8 cellular contexts compared by ENCODE assay signal in the genomic region with DNA sequence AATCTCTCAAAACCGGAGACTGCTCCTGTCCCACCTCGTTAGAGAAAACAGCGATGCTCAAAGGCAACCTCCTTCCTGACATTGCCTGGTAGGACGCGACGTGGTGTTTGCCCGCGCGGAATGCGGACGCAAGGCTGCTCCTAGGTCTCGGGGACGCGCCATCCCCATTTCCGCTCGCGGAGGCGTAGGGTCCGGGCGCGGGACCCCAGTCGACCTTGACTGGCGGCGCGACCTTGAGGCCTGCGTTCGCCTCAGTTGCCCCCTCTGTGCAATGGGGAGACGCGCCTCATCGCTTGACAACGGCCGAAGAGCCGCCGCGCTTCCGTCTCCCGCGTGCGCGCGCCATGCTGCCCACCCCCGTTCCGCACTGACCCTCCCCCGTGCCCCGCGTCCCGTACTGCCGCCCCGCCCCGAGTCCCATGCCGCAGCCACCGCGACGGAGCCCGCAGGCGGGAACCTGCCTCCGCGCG. TPM values are rescaled to one million over a fixed set of nuclear protein-coding genes. Genes with fewer than 3 reads are reported as not detected.
DNase-seq lines count a peak whose midpoint lies in the region; ATAC-seq and TF ChIP-seq lines count a peak whose summit lies in the region.

No MANE protein-coding gene starts in this region.

- intact Hi-C loops in posterior cingulate gyrus (cut with DNase I) = loop anchor here (2.0 to 5.0 kb wide), 4 partner anchors 47 to 214 kb away; a partner anchor contains a TSS

- TF ChIP-seq POLR2A in GM18505 (IDR thresholded peaks at IDR 0.05; ENCODE audit: borderline replicate concordance, extremely low read depth, insufficient read depth, insufficient read length) = no peak

- peaks cover 15 to 21% (median 17%) of the 10 kb centered on the region in 3 donors for H3K27me3 Mint-ChIP-seq in immature natural killer cell (ENCODE audit: low read depth in 3 of 3)

- H3K9me3 Mint-ChIP-seq in immature natural killer cell = no peaks in the 10 kb centered on the region

- no peak for TF ChIP-seq CTCF in AG09309 (IDR thresholded peaks at IDR 0.05; ENCODE audit: control insufficient read depth, insufficient read depth, low read depth, low read length, missing control alignments)
- no peak for TF ChIP-seq CTCF in brain microvascular endothelial cell (IDR thresholded peaks at IDR 0.05; ENCODE audit: low read depth, low read length, missing control alignments)

- DNase-seq in AG09309 (ENCODE audit: low read depth) = no peak
- DNase-seq in NCI-H69 (lab: John Stamatoyannopoulos, UW) = peak; percentile 95
- DNase-seq in brain microvascular endothelial cell = no peak
- no peak for DNase-seq in immature natural killer cell
- no peak for DNase-seq in stimulated activated naive CD8-positive, alpha-beta T cell treated with anti-CD3 and anti-CD28 coated beads, Interleukin-15, Interleukin-2, amounts not matched to agents 100 U/mL and 50 U/mL, for 24 hours
- DNase-seq in posterior cingulate gyrus = no peak

- in situ Hi-C loops in brain microvascular endothelial cell (cut with HindIII; ENCODE audit: low pct_ligation_motif_present, low sequenced_read_pairs) = no loop called here

- peak overlapping the region; percentile 34 for H3K27ac ChIP-seq in brain microvascular endothelial cell

- H3K36me3 Mint-ChIP-seq in immature natural killer cell = peaks cover 15 to 16% (median 15%) of the 10 kb centered on the region in 3 donors

- H3K27ac Mint-ChIP-seq in immature natural killer cell = peak overlapping the region; percentile 89 to 99 (median 96)

- no peaks in the 10 kb centered on the region for H3K27me3 ChIP-seq in brain microvascular endothelial cell (replicated peaks)

- H3K4me3 Mint-ChIP-seq in immature natural killer cell = peak overlapping the region; percentile 94 to 99 (median 95)

- peaks cover 32% of the 10 kb centered on the region for H3K36me3 ChIP-seq in brain microvascular endothelial cell (replicated peaks)

- H3K4me1 Mint-ChIP-seq in immature natural killer cell = peaks cover 31 to 40% of the 10 kb centered on the region in 2 donors

- peak; percentile 29 for ATAC-seq in GM18505 (IDR thresholded peaks at IDR 0.05; ENCODE audit: unreplicated experiment)
- peak; percentile 7 for ATAC-seq in HG03060 (IDR thresholded peaks at IDR 0.05; ENCODE audit: low read depth, unreplicated experiment)
- ATAC-seq in stimulated activated naive CD8-positive, alpha-beta T cell treated with anti-CD3 and anti-CD28 coated beads, Interleukin-15, Interleukin-2, amounts not matched to agents 100 U/mL and 50 U/mL, for 24 hours = peak; percentile 47

- H3K4me3 ChIP-seq in AG09309 (ENCODE audit: control insufficient read depth, low read depth, low read length) (peak overlapping the region; percentile 56), brain microvascular endothelial cell (ENCODE audit: low read depth, low read length) (peak overlapping the region; percentile 98)

RNA-seq across cellular contexts. Expression of a gene that starts 0.4 kb away (rescaled TPM):
- 1,000 to 10,000 TPM; 2,627 to 4,215 (median 3,741) TPM for polyA plus RNA-seq in immature natural killer cell

RNA-seq across cellular contexts. Expression of a gene that starts 47.4 kb away (rescaled TPM):
- polyA plus RNA-seq in immature natural killer cell = 1 to 10 TPM in 2 of 3 donors, under 1 TPM in 1; 0.58 to 8.1 (median 3.3) TPM

RNA-seq across cellular contexts. Expression of a gene that starts 51.8 kb away (rescaled TPM):
- polyA plus RNA-seq in immature natural killer cell = 100 to 1,000 TPM; 237 to 262 (median 254) TPM
